Comparison of ENCODE assay signal across 8 cellular contexts in genomic region chr9:91420471-91421021, GRCh38. TPM values are rescaled to one million over a fixed set of nuclear protein-coding genes. Genes with fewer than 3 reads are reported as not detected.
DNase-seq lines count a peak whose midpoint lies in the region; ATAC-seq and TF ChIP-seq lines count a peak whose summit lies in the region.

No MANE protein-coding gene starts in this region.

- H3K9me3 Mint-ChIP-seq in activated CD8-positive, alpha-beta T cell treated with anti-CD3 and anti-CD28 coated beads for 36 hours = no peaks in the 10 kb centered on the region
- peaks cover 28% of the 10 kb centered on the region for H3K9me3 Mint-ChIP-seq in glutamatergic neuron (ENCODE audit: unreplicated experiment)

- H3K4me3 ChIP-seq in GM23248 = peak overlapping the region; percentile 99
- H3K4me3 ChIP-seq in sigmoid colon = peak overlapping the region; percentile 67 to 85 (median 78)

- 26 to 32% methylated on average over 12 of the region's 12 CpGs for WGBS in GM23248 (ENCODE audit: low coverage in 1 of 2, low lambda C conversion rate in 2 of 2, missing lambda C conversion rate in 2 of 2), 2 experiments
- WGBS in sigmoid colon, 2 donors = 53 to 66% methylated on average over 12 of the region's 12 CpGs

- H3K4me2 ChIP-seq in GM23248 (ENCODE audit: unreplicated experiment) = peak overlapping the region; percentile 95

- peak overlapping the region; percentile 58 for H3K27ac Mint-ChIP-seq in activated CD8-positive, alpha-beta T cell treated with anti-CD3 and anti-CD28 coated beads for 36 hours
- H3K27ac Mint-ChIP-seq in glutamatergic neuron (ENCODE audit: unreplicated experiment) = peak overlapping the region; percentile 93

- DNase-seq in GM23248 = peak; percentile 48
- no peak for DNase-seq in activated CD8-positive, alpha-beta T cell treated with anti-CD3 and anti-CD28 coated beads for 36 hours
- no peak for DNase-seq in glutamatergic neuron
- DNase-seq in sigmoid colon = no peak
- no peak for DNase-seq in NCI-H524 treated with DMSO at 0.1 percent for 48 hours (lab: John Stamatoyannopoulos, UW)
- DNase-seq in stimulated activated CD4-positive, alpha-beta T cell treated with anti-CD3 and anti-CD28 coated beads, Interleukin-4, amount 100 ng/mL, for 24 hours = no peak
- DNase-seq in iPS-NIHi7 (ENCODE audit: extremely low spot score) = no peak

- H2AFZ ChIP-seq in GM23248 = peak overlapping the region; percentile 33; the same call in 1 of the 2 replicates

- in situ Hi-C loops in GM23248 (cut with MboI) = loop anchor here (10.0 kb wide), 1 partner anchor 226 kb away; no protein-coding TSS in a partner anchor

- H3K36me3 Mint-ChIP-seq in activated CD8-positive, alpha-beta T cell treated with anti-CD3 and anti-CD28 coated beads for 36 hours (ENCODE audit: low read depth) = peaks cover 40% of the 10 kb centered on the region
- peaks cover 5% of the 10 kb centered on the region for H3K36me3 Mint-ChIP-seq in glutamatergic neuron (ENCODE audit: unreplicated experiment)

- TF ChIP-seq CTCF in activated CD8-positive, alpha-beta T cell treated with anti-CD3 and anti-CD28 coated beads for 36 hours (IDR thresholded peaks at IDR 0.05) = no peak
- TF ChIP-seq CTCF in glutamatergic neuron (IDR thresholded peaks at IDR 0.05; ENCODE audit: partially characterized antibody, unreplicated experiment) (no peak), sigmoid colon (IDR thresholded peaks at IDR 0.05) (no peak)

- H3K27me3 Mint-ChIP-seq in activated CD8-positive, alpha-beta T cell treated with anti-CD3 and anti-CD28 coated beads for 36 hours = peaks cover 4% of the 10 kb centered on the region
- H3K27me3 Mint-ChIP-seq in glutamatergic neuron (ENCODE audit: unreplicated experiment) = peaks cover 27% of the 10 kb centered on the region

- peak overlapping the region; percentile 97 for H3K27ac ChIP-seq in GM23248
- peak overlapping the region; percentile 94 to 98 (median 96) for H3K27ac ChIP-seq in sigmoid colon

- intact Hi-C loops in activated CD8-positive, alpha-beta T cell treated with anti-CD3 and anti-CD28 coated beads for 36 hours (cut with micrococcal nuclease) = loop anchor here (5.0 kb wide), 1 partner anchor 213 kb away; no protein-coding TSS in a partner anchor
- intact Hi-C loops in sigmoid colon (cut with DNase I) = loop anchor here (5.0 kb wide), 3 partner anchors 288 to 617 kb away; no protein-coding TSS in a partner anchor

- ATAC-seq in activated CD8-positive, alpha-beta T cell treated with anti-CD3 and anti-CD28 coated beads for 36 hours = no peak
- ATAC-seq in GM21360 (IDR thresholded peaks at IDR 0.05; ENCODE audit: unreplicated experiment) = no peak

- H3K4me1 ChIP-seq in GM23248 (ENCODE audit: insufficient read depth) (peaks cover 53% of the 10 kb centered on the region), sigmoid colon (peaks cover 0 to 55% (median 31%) of the 10 kb centered on the region in 4 donors)

- H3K9ac ChIP-seq in GM23248 = peak overlapping the region; percentile 99

- POLR2A ChIA-PET in activated CD8-positive, alpha-beta T cell treated with anti-CD3 and anti-CD28 coated beads for 36 hours (lab: Charles Lee) = interaction anchor here (0.7 to 4.8 kb wide), 9 partner anchors 9 to 326 kb away, joined by 3 to 17 read pairs (median 3); no protein-coding TSS in a partner anchor

- H3K36me3 ChIP-seq in GM23248 (ENCODE audit: low read depth) (no peaks in the 10 kb centered on the region), sigmoid colon (no peaks in the 10 kb centered on the region)

- H4K20me1 ChIP-seq in GM23248 (ENCODE audit: insufficient read depth) = no peaks in the 10 kb centered on the region

- H3K9me2 ChIP-seq in GM23248 (ENCODE audit: insufficient read depth) = no peaks in the 10 kb centered on the region

- H3F3A ChIP-seq in GM23248 (ENCODE audit: insufficient read depth) = peaks cover 63% of the 10 kb centered on the region

- H3K79me2 ChIP-seq in GM23248 (ENCODE audit: insufficient read depth) = peaks cover 74% of the 10 kb centered on the region

- H3K4me3 Mint-ChIP-seq in activated CD8-positive, alpha-beta T cell treated with anti-CD3 and anti-CD28 coated beads for 36 hours = peak overlapping the region; percentile 99
- peak overlapping the region; percentile 90 for H3K4me3 Mint-ChIP-seq in glutamatergic neuron (ENCODE audit: unreplicated experiment)

- CTCF ChIA-PET in activated CD8-positive, alpha-beta T cell treated with anti-CD3 and anti-CD28 coated beads for 36 hours (lab: Charles Lee) = interaction anchor here (1.5 kb wide), 2 partner anchors 11 to 505 kb away, joined by 3 read pairs; no protein-coding TSS in a partner anchor

- peaks cover 62% of the 10 kb centered on the region for H3K4me1 Mint-ChIP-seq in activated CD8-positive, alpha-beta T cell treated with anti-CD3 and anti-CD28 coated beads for 36 hours (ENCODE audit: low read depth)
- H3K4me1 Mint-ChIP-seq in glutamatergic neuron (ENCODE audit: low read depth, unreplicated experiment) = peaks cover 47% of the 10 kb centered on the region

- TF ChIP-seq POLR2A in sigmoid colon (IDR thresholded peaks at IDR 0.05) = no peak

- no peak for TF ChIP-seq EP300 in sigmoid colon (IDR thresholded peaks at IDR 0.05)

- H3K9me3 ChIP-seq in GM23248 (ENCODE audit: low read depth) (no peaks in the 10 kb centered on the region), sigmoid colon (no peaks in the 10 kb centered on the region)

- H3K27me3 ChIP-seq in GM23248 (replicated peaks; ENCODE audit: insufficient read depth) (no peaks in the 10 kb centered on the region), sigmoid colon (no peaks in the 10 kb centered on the region)

RNA-seq across cellular contexts. Expression of gene NFIL3, which starts 3.1 kb away (rescaled TPM):
- total RNA-seq in GM23248 (2014; rRNA removed; shearing (Covaris generic)) = 10.6 and 11.3 TPM in 2 replicates
- polyA plus RNA-seq in GM23248 (2016; fragmentation: Nextera tagmentation; extraction: Ambion mirVana) = 5.1 and 5.4 TPM in 2 replicates
- 10 to 100 TPM; 76.2 to 78.3 TPM for total RNA-seq in activated CD8-positive, alpha-beta T cell treated with anti-CD3 and anti-CD28 coated beads for 36 hours
- total RNA-seq in glutamatergic neuron (ENCODE audit: unreplicated experiment) = 32.4 TPM
- total RNA-seq in sigmoid colon = 10 to 100 TPM; 15.7 to 93.3 (median 38.5) TPM
- 10 to 100 TPM; 24.8 to 34.8 (median 25.0) TPM for polyA plus RNA-seq in sigmoid colon

RNA-seq across cellular contexts. Expression of gene AUH, which starts 58.8 kb away (rescaled TPM):
- 8.7 and 18.3 TPM in 2 replicates for total RNA-seq in GM23248 (2014; rRNA removed; shearing (Covaris generic))
- polyA plus RNA-seq in GM23248 (2016; fragmentation: Nextera tagmentation; extraction: Ambion mirVana) (8.9 and 9.9 TPM in 2 replicates), sigmoid colon (10 to 100 TPM; 13.1 to 40.9 (median 33.0) TPM)
- total RNA-seq in activated CD8-positive, alpha-beta T cell treated with anti-CD3 and anti-CD28 coated beads for 36 hours = 10 to 100 TPM; 30.8 to 31.1 TPM
- total RNA-seq in glutamatergic neuron (ENCODE audit: unreplicated experiment) (28.5 TPM), sigmoid colon (10 to 100 TPM; 27.1 to 36.4 (median 28.1) TPM)
